Comparison of ENCODE assay signal across 8 cellular contexts in the genomic region with DNA sequence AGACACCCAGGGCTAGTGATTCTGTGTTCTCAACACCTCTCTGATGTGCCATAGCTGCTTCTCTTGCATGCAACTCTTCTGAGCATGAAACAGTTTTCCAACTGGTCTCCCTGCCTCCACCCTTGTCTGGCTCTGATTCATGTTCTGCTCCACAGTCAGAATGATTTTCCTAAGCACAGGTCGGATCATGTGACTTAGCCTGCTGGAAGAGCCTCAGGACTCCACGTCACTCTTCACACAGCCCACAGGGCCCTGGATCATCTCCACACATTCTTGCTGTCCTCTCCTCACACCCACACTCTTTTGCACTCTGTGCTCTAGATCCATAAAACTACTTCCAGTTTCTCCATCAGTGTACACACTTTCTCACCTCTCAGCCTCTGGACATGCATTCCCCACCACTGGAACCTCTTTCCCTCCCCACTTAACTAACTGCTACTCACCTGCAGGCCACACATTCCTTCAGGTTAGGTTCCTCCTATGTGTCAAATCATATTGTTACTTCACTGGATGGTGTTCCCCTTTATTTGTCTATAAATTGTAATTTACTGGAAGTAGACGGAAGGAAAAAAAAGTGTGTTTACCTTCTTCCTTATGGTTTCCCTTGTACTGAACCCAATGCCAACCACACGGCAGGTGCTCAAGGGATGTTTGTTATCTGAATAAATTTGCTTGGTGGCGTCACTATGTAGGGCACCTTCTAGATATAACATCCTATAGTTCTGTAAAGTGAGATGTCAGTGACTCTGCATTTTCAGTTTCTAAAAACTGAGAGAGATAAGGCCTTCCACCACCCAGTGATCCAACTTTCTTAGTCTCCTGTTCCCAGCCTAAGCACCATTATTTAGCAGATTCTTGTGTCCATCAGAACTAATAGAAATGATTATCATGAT.
DNase-seq lines count a peak whose midpoint lies in the region; ATAC-seq and TF ChIP-seq lines count a peak whose summit lies in the region.

No MANE protein-coding gene starts in this region.

- H3K36me3 Mint-ChIP-seq in chondrocyte (ENCODE audit: low read depth) (peaks cover 13% of the 10 kb centered on the region), natural killer cell (peaks cover 26% of the 10 kb centered on the region)

- intact Hi-C loops in natural killer cell (cut with micrococcal nuclease) = no loop called here

- CTCF ChIA-PET in BJ (lab: Yijun Ruan, JAX) = interaction anchor here (0.7 to 1.4 kb wide), 5 partner anchors 11 to 52 kb away, joined by 3 to 4 read pairs (median 3); no protein-coding TSS in a partner anchor

- DNase-seq in BJ (ENCODE audit: low read depth) = peak; percentile 95
- peak; percentile 93 for DNase-seq in NCI-H226
- DNase-seq in chondrocyte (ENCODE audit: low spot score) = no peak
- DNase-seq in natural killer cell = no peak
- DNase-seq in stimulated activated CD8-positive, alpha-beta memory T cell treated with anti-CD3 and anti-CD28 coated beads, Interleukin-4, amount 100 ng/mL, for 48 hours = no peak
- DNase-seq in NK-92 (lab: John Stamatoyannopoulos, UW; ENCODE audit: unreplicated experiment) = no peak

- H3K4me3 Mint-ChIP-seq in chondrocyte (ENCODE audit: unreplicated experiment) (no peak overlapping the region), natural killer cell (no peak overlapping the region)

- no peak for ATAC-seq in natural killer cell
- no peak for ATAC-seq in HG03045 (IDR thresholded peaks at IDR 0.05; ENCODE audit: unreplicated experiment)
- no peak for ATAC-seq in HG03095 (IDR thresholded peaks at IDR 0.05; ENCODE audit: unreplicated experiment)

- H3K4me1 Mint-ChIP-seq in chondrocyte (ENCODE audit: low read depth) = peaks cover 60% of the 10 kb centered on the region
- peaks cover 58 to 61% of the 10 kb centered on the region in 2 donors for H3K4me1 Mint-ChIP-seq in natural killer cell

- no peaks in the 10 kb centered on the region for H3K27me3 ChIP-seq in BJ (ENCODE audit: control insufficient read depth, insufficient read depth, low read length)

- H3K27me3 Mint-ChIP-seq in chondrocyte (ENCODE audit: low read depth) (no peaks in the 10 kb centered on the region), natural killer cell (ENCODE audit: low read depth in 2 of 2) (no peaks in the 10 kb centered on the region)

- H3K27ac Mint-ChIP-seq in chondrocyte (ENCODE audit: unreplicated experiment) (peak overlapping the region; percentile 84), natural killer cell (peak overlapping the region; percentile 98 to 99)

- peaks cover 7% of the 10 kb centered on the region for H3K36me3 ChIP-seq in BJ (ENCODE audit: control insufficient read depth, insufficient read depth, low read length)

- no peak overlapping the region for H3K4me3 ChIP-seq in BJ (ENCODE audit: low read depth, low read length)

- POLR2A ChIA-PET in BJ (lab: Charles Lee) = interaction anchor here (0.6 kb wide), 1 partner anchor 32 kb away, joined by 3 read pairs; no protein-coding TSS in a partner anchor

- no peaks in the 10 kb centered on the region for H3K9me3 Mint-ChIP-seq in chondrocyte (ENCODE audit: low read depth)
- no peaks in the 10 kb centered on the region for H3K9me3 Mint-ChIP-seq in natural killer cell

- TF ChIP-seq CTCF in BJ (IDR thresholded peaks at IDR 0.05; ENCODE audit: insufficient read depth, low read depth, low read length) = no peak
- TF ChIP-seq CTCF in chondrocyte (IDR thresholded peaks at IDR 0.05) = no peak
- no peak for TF ChIP-seq CTCF in natural killer cell (IDR thresholded peaks at IDR 0.05)

Comparison
In these comparisons a context has a peak if more than half of its experiments do, and no peak if none do; other contexts are left out.
1. DNase-seq: peak in BJ (single experiment) and NCI-H226 (single experiment); none in chondrocyte (single experiment), natural killer cell (single experiment), stimulated activated CD8-positive, alpha-beta memory T cell treated with anti-CD3 and anti-CD28 coated beads, Interleukin-4, amount 100 ng/mL, for 48 hours (single experiment) and NK-92 (single experiment).